18 cellular contexts compared by ENCODE assay signal in the genomic region with DNA sequence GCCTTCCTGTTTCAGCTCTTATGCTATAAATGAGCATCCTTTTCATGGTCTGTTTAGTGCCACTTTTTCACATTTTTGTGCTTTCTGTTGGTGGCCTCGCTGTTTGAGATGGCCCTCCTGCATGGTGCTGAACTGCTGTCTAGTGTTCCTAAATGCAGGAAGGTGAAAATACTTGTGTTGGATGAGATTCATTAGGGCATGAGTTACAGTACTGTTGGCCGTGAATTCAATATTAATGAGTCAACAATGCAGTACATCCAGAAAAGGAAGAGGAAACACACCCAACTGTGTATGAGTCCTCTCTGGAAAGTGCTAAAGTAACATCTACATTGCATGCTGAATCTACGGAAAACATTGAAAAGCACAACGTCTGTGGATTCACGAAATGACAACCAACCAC.
"Had no signal": no experiment of that assay in that cellular context is flagged by ENCODE, and none has a peak within 500 bp of the region (broad histone marks: within the 10 kb centered on the region; RNA-seq: fewer than 3 reads in every experiment).

No MANE protein-coding gene starts in this region.

- H3K27me3 ChIP-seq: colonic mucosa, hepatocyte, pancreas had no signal

- DNase-seq: colonic mucosa; dermis blood vessel endothelial cell; erythroblast; foreskin melanocyte; head of caudate nucleus; kidney glomerular epithelial cell; mammary epithelial cell; mucosa of descending colon; occipital lobe; pancreas; right cardiac atrium; stimulated activated CD4-positive, alpha-beta T cell treated with anti-CD3 and anti-CD28 coated beads, Interleukin-2, amount 100 ng/mL, for 48 hours; stimulated activated naive CD4-positive, alpha-beta T cell treated with Interleukin-2 at 50 U/mL for 16 hours; trophoblast cell had no signal

- H3K4me1 Mint-ChIP-seq: nephron had no signal

- H3K36me3 ChIP-seq: colonic mucosa, pancreas had no signal

- H3K27ac Mint-ChIP-seq: nephron, progenitor cell of endocrine pancreas had no signal

- H3K9me3 ChIP-seq: colonic mucosa, mucosa of descending colon, pancreas had no signal

- ATAC-seq: right cardiac atrium had no signal

- H3K4me1 ChIP-seq: colonic mucosa, pancreas had no signal

- H3K4me3 ChIP-seq: colonic mucosa, hepatocyte, mucosa of descending colon, pancreas, smooth muscle cell had no signal

- H3K27ac ChIP-seq: colonic mucosa, hepatocyte, pancreas had no signal

- H3K27me3 Mint-ChIP-seq: progenitor cell of endocrine pancreas had no signal

- H3K4me3 Mint-ChIP-seq: nephron had no signal

- H3K9me3 Mint-ChIP-seq: nephron had no signal
